12 cellular contexts compared by ENCODE assay signal in genomic region chr3:151278223-151278622, GRCh38. TPM values are rescaled to one million over a fixed set of nuclear protein-coding genes. Genes with fewer than 3 reads are reported as not detected.
DNase-seq lines count a peak whose midpoint lies in the region; ATAC-seq and TF ChIP-seq lines count a peak whose summit lies in the region.
"Had no signal": no experiment of that assay in that cellular context is flagged by ENCODE, and none has a peak within 500 bp of the region (broad histone marks: within the 10 kb centered on the region; RNA-seq: fewer than 3 reads in every experiment).

Gene P2RY14 (minus strand): TSS chr3:151278542. CDS start chr3:151214316, 64,226 bp downstream.

- peak in 1 of 4 donors; percentile 31 for ATAC-seq in heart left ventricle
- peak; percentile 58 for ATAC-seq in stimulated activated naive CD8-positive, alpha-beta T cell treated with anti-CD3 and anti-CD28 coated beads, Interleukin-15, amount 100 ng/mL, for 72 hours
- ATAC-seq: A549 had no signal

- peaks cover 3% of the 10 kb centered on the region for H3K36me3 Mint-ChIP-seq in activated CD4-positive, alpha-beta T cell treated with anti-CD3 and anti-CD28 coated beads, Interleukin-2, amount 10 ng/mL, durations not matched to agents 24 days and 14 days (ENCODE audit: low read depth)

- H3K27ac Mint-ChIP-seq in activated CD4-positive, alpha-beta T cell treated with anti-CD3 and anti-CD28 coated beads, Interleukin-2, amount 10 ng/mL, durations not matched to agents 24 days and 14 days: peak within 1 kb of the TSS; percentile 59
- H3K27ac Mint-ChIP-seq in stimulated activated naive CD8-positive, alpha-beta T cell treated with anti-CD3 and anti-CD28 coated beads, Interleukin-15, amount 100 ng/mL, for 72 hours: peak within 1 kb of the TSS; percentile 20 to 60
- H3K27ac Mint-ChIP-seq: progenitor cell of endocrine pancreas had no signal

- H3K27ac ChIP-seq in heart left ventricle: peak within 1 kb of the TSS in 11 of 12 donors; percentile 7 to 78 (median 39)
- H3K27ac ChIP-seq: A549, hepatocyte had no signal

- H3K36me3 ChIP-seq in heart left ventricle: no peaks in the 10 kb centered on the region

- no peaks in the 10 kb centered on the region for H3K9me3 ChIP-seq in heart left ventricle
- H3K9me3 ChIP-seq: A549 had no signal

- intact Hi-C loops in activated CD4-positive, alpha-beta T cell treated with anti-CD3 and anti-CD28 coated beads, Interleukin-2, amount 10 ng/mL, durations not matched to agents 24 days and 14 days (cut with micrococcal nuclease): loop anchor here (1.0 kb wide), 1 partner anchor 51 kb away; no protein-coding TSS in a partner anchor
- intact Hi-C loops in heart left ventricle (cut with DNase I): no loop called here

- peak within 1 kb of the TSS; percentile 63 for H3K4me3 Mint-ChIP-seq in activated CD4-positive, alpha-beta T cell treated with anti-CD3 and anti-CD28 coated beads, Interleukin-2, amount 10 ng/mL, durations not matched to agents 24 days and 14 days
- peak within 1 kb of the TSS; percentile 30 to 51 for H3K4me3 Mint-ChIP-seq in stimulated activated naive CD8-positive, alpha-beta T cell treated with anti-CD3 and anti-CD28 coated beads, Interleukin-15, amount 100 ng/mL, for 72 hours

- DNase-seq in activated CD4-positive, alpha-beta T cell treated with anti-CD3 and anti-CD28 coated beads, Interleukin-2, amount 10 ng/mL, durations not matched to agents 24 days and 14 days: peak; percentile 66
- DNase-seq in activated CD4-positive, alpha-beta T cell treated with anti-CD3 and anti-CD28 coated beads, Interleukin-2, amount 50 U/mL, for 1 hour: no peak
- DNase-seq in SKM-1 (lab: John Stamatoyannopoulos, UW; ENCODE audit: unreplicated experiment) (peak; percentile 97), heart left ventricle (no peak), 8988T (no peak), NCI-H1092 (lab: John Stamatoyannopoulos, UW) (no peak)
- DNase-seq in stimulated activated naive CD8-positive, alpha-beta T cell treated with anti-CD3 and anti-CD28 coated beads, Interleukin-15, amount 100 ng/mL, for 72 hours: no peak
- DNase-seq in activated effector memory CD4-positive, alpha-beta T cell treated with Interleukin-2 at 50 U/mL for 16 hours: no peak

- no peaks in the 10 kb centered on the region for H3K9me3 Mint-ChIP-seq in activated CD4-positive, alpha-beta T cell treated with anti-CD3 and anti-CD28 coated beads, Interleukin-2, amount 10 ng/mL, durations not matched to agents 24 days and 14 days
- H3K9me3 Mint-ChIP-seq in stimulated activated naive CD8-positive, alpha-beta T cell treated with anti-CD3 and anti-CD28 coated beads, Interleukin-15, amount 100 ng/mL, for 72 hours: no peaks in the 10 kb centered on the region

- H3K4me1 ChIP-seq in heart left ventricle: peaks cover 0 to 53% (median 0%) of the 10 kb centered on the region in 12 donors
- H3K4me1 ChIP-seq: A549 had no signal

- peaks cover 65% of the 10 kb centered on the region for H3K4me1 Mint-ChIP-seq in activated CD4-positive, alpha-beta T cell treated with anti-CD3 and anti-CD28 coated beads, Interleukin-2, amount 10 ng/mL, durations not matched to agents 24 days and 14 days
- H3K4me1 Mint-ChIP-seq in stimulated activated naive CD8-positive, alpha-beta T cell treated with anti-CD3 and anti-CD28 coated beads, Interleukin-15, amount 100 ng/mL, for 72 hours: peaks cover 67% of the 10 kb centered on the region

- H3K4me3 ChIP-seq in heart left ventricle: peak within 1 kb of the TSS in 10 of 12 donors; percentile 7 to 49 (median 36)
- H3K4me3 ChIP-seq: A549, hepatocyte had no signal

- 51 to 62% (median 55%) methylated on average over 4 of the region's 4 CpGs for WGBS in heart left ventricle, 4 donors

- no peak for TF ChIP-seq POLR2A in heart left ventricle (IDR thresholded peaks at IDR 0.05)

- no peaks in the 10 kb centered on the region for H3K27me3 ChIP-seq in heart left ventricle
- H3K27me3 ChIP-seq: hepatocyte had no signal

- no peak for TF ChIP-seq CTCF in heart left ventricle (IDR thresholded peaks at IDR 0.05)

- no peaks in the 10 kb centered on the region for H3K27me3 Mint-ChIP-seq in activated CD4-positive, alpha-beta T cell treated with anti-CD3 and anti-CD28 coated beads, Interleukin-2, amount 10 ng/mL, durations not matched to agents 24 days and 14 days
- no peaks in the 10 kb centered on the region for H3K27me3 Mint-ChIP-seq in stimulated activated naive CD8-positive, alpha-beta T cell treated with anti-CD3 and anti-CD28 coated beads, Interleukin-15, amount 100 ng/mL, for 72 hours
- H3K27me3 Mint-ChIP-seq: progenitor cell of endocrine pancreas had no signal

RNA-seq across cellular contexts. Expression of gene P2RY14, which starts in this region (rescaled TPM):
- 2.5 and 3.0 TPM in 2 replicates for total RNA-seq in activated CD4-positive, alpha-beta T cell treated with anti-CD3 and anti-CD28 coated beads, Interleukin-2, amount 10 ng/mL, durations not matched to agents 24 days and 14 days
- total RNA-seq in heart left ventricle: 1 to 10 TPM; 1.9 to 8.4 (median 4.1) TPM
- polyA plus RNA-seq in heart left ventricle: 1 to 10 TPM in 1 of 2 donors, under 1 TPM in 1; 0.75 to 2.9 TPM
- total RNA-seq: bronchial epithelial cell, hepatocyte, progenitor cell of endocrine pancreas had no signal
- polyA plus RNA-seq: A549 had no signal

Comparison
In these comparisons a context has a peak if more than half of its experiments do, and no peak if none do; other contexts are left out.
1. DNase-seq: peak in activated CD4-positive, alpha-beta T cell treated with anti-CD3 and anti-CD28 coated beads, Interleukin-2, amount 10 ng/mL, durations not matched to agents 24 days and 14 days (single experiment) and SKM-1 (single experiment); none in activated CD4-positive, alpha-beta T cell treated with anti-CD3 and anti-CD28 coated beads, Interleukin-2, amount 50 U/mL, for 1 hour (single experiment), heart left ventricle (0 of 5), stimulated activated naive CD8-positive, alpha-beta T cell treated with anti-CD3 and anti-CD28 coated beads, Interleukin-15, amount 100 ng/mL, for 72 hours (0 of 2), 8988T (single experiment), activated effector memory CD4-positive, alpha-beta T cell treated with Interleukin-2 at 50 U/mL for 16 hours (single experiment) and NCI-H1092 (single experiment).